Comparison of ENCODE assay signal across 22 cellular contexts in genomic region chr14:38774162-38774561, GRCh38.
"Had no signal": no experiment of that assay in that cellular context is flagged by ENCODE, and none has a peak within 500 bp of the region (broad histone marks: within the 10 kb centered on the region; RNA-seq: fewer than 3 reads in every experiment).

No MANE protein-coding gene starts in this region.

- H3K27me3 ChIP-seq: hepatocyte, ovary, right atrium auricular region, spleen, suprapubic skin, tibial artery, upper lobe of right lung, uterus had no signal

- H3K79me2 ChIP-seq: hepatocyte had no signal

- H3K4me2 ChIP-seq: hepatocyte had no signal

- H3K4me1 ChIP-seq: right atrium auricular region, spleen, suprapubic skin, upper lobe of right lung, uterus had no signal

- H2AFZ ChIP-seq: hepatocyte had no signal

- H3K36me3 ChIP-seq: left ventricle myocardium inferior, ovary, right atrium auricular region, spleen, suprapubic skin, thoracic aorta, tibial artery, upper lobe of right lung, uterus had no signal

- ATAC-seq: mucosa of descending colon; naive thymus-derived CD4-positive, alpha-beta T cell; natural killer cell treated with Interleukin-12 subunit alpha and Interleukin-12 subunit beta and Interleukin-15 and Interleukin-18, amount 100 ng/mL, for 72 hours; sciatic nerve; stimulated activated effector memory CD8-positive, alpha-beta T cell treated with anti-CD3 and anti-CD28 coated beads, Interleukin-12 subunit alpha, Interleukin-12 subunit beta, amount 100 ng/mL, for 72 hours; upper lobe of right lung had no signal

- H3K4me3 ChIP-seq: hepatocyte, left ventricle myocardium inferior, lung, mucosa of descending colon, ovary, right atrium auricular region, spleen, suprapubic skin, thoracic aorta, tibial artery, upper lobe of right lung, uterus had no signal

- H3K27ac ChIP-seq: hepatocyte, left ventricle myocardium inferior, ovary, right atrium auricular region, spleen, suprapubic skin, thoracic aorta, tibial artery, upper lobe of right lung, uterus had no signal

- DNase-seq: islet precursor cell; left ventricle myocardium inferior; midbrain; mucosa of descending colon; naive thymus-derived CD4-positive, alpha-beta T cell; ovary; small intestine; spleen; stimulated activated CD4-positive, alpha-beta T cell treated with anti-CD3 and anti-CD28 coated beads, Interleukin-4, amount 100 ng/mL, for 24 hours; stimulated activated naive CD4-positive, alpha-beta T cell; tibial artery; trophoblast cell; upper lobe of right lung; uterus had no signal

- H3K9me3 ChIP-seq: left ventricle myocardium inferior, mucosa of descending colon, ovary, right atrium auricular region, spleen, suprapubic skin, thoracic aorta, tibial artery, upper lobe of right lung, uterus had no signal
